ENCODE assay signal across 1 cellular context in the genomic region with DNA sequence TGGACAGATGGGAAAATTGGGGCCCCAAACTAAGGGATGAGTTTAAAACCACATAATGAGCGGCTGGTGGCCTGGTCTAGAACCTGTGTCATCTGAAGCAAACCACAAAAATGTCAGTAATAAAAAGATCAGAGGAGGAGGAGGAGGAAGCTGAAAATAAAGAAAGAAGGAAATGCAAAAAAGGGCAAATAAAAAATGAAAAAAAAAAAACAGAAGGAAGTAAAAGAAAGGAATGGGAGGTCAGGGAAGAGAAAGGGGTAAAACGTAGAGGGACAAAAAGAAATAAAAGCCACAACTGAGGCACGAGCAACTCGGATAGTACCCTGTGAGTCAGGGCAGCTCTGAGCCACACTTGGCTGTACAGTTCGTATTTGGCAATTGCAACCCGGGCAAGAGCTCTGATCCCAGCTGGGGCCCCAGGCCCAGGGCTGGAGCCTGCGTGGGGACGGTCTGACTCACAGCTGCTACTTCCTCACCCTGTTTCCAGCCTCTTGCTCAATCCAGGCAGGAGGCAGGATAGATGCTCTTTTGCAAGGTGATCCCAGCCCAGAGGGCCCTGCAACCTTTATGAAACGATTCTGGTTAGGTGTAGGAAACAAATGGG.
TF ChIP-seq lines count a peak whose summit lies in the region.

No MANE protein-coding gene starts in this region.

TF ChIP-seq in HepG2, 621 proteins besides CTCF, POLR2A, EP300 and RAD21 (continued from another document and continues in another):
- TF ChIP-seq, protein P1, sequence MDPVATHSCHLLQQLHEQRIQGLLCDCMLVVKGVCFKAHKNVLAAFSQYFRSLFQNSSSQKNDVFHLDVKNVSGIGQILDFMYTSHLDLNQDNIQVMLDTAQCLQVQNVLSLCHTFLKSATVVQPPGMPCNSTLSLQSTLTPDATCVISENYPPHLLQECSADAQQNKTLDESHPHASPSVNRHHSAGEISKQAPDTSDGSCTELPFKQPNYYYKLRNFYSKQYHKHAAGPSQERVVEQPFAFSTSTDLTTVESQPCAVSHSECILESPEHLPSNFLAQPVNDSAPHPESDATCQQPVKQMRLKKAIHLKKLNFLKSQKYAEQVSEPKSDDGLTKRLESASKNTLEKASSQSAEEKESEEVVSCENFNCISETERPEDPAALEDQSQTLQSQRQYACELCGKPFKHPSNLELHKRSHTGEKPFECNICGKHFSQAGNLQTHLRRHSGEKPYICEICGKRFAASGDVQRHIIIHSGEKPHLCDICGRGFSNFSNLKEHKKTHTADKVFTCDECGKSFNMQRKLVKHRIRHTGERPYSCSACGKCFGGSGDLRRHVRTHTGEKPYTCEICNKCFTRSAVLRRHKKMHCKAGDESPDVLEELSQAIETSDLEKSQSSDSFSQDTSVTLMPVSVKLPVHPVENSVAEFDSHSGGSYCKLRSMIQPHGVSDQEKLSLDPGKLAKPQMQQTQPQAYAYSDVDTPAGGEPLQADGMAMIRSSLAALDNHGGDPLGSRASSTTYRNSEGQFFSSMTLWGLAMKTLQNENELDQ (CRISPR knock-in tag; IDR thresholded peaks at IDR 0.05; ENCODE audit: borderline replicate concordance), result no peak
- TF ChIP-seq TBX3 (IDR thresholded peaks at IDR 0.05; ENCODE audit: borderline replicate concordance) (no peak), MIER3 (CRISPR knock-in tag; IDR thresholded peaks at IDR 0.05; ENCODE audit: borderline replicate concordance) (peak; percentile 93), FOXO1 (CRISPR knock-in tag; IDR thresholded peaks at IDR 0.05) (peak; percentile 70; the same call in 1 of the 2 replicates), HNRNPUL1 (IDR thresholded peaks at IDR 0.05; ENCODE audit: low read depth, low read length) (no peak), ZNF792 (CRISPR knock-in tag; IDR thresholded peaks at IDR 0.05) (peak; percentile 70; the same call in 1 of the 2 replicates), GPN1 (CRISPR knock-in tag; IDR thresholded peaks at IDR 0.05; ENCODE audit: borderline replicate concordance) (no peak), ZNF672 (CRISPR knock-in tag; IDR thresholded peaks at IDR 0.05) (no peak), CEBPG (CRISPR knock-in tag; IDR thresholded peaks at IDR 0.05) (peak; percentile 98), ZNF138 (CRISPR knock-in tag; IDR thresholded peaks at IDR 0.05; ENCODE audit: low read depth) (no peak), DNMT1 (CRISPR knock-in tag; IDR thresholded peaks at IDR 0.05) (no peak), SIX4 (CRISPR knock-in tag; IDR thresholded peaks at IDR 0.05) (no peak), ZNF282 (IDR thresholded peaks at IDR 0.05; ENCODE audit: partially characterized antibody) (no peak), ZNF564 (CRISPR knock-in tag; IDR thresholded peaks at IDR 0.05) (no peak), ZNF549 (CRISPR knock-in tag; IDR thresholded peaks at IDR 0.05) (no peak), KAT8 (CRISPR knock-in tag; IDR thresholded peaks at IDR 0.05) (peak; percentile 33; the same call in 1 of the 2 replicates), ZNF367 (CRISPR knock-in tag; IDR thresholded peaks at IDR 0.05; ENCODE audit: borderline replicate concordance) (no peak), PHB2 (IDR thresholded peaks at IDR 0.05; ENCODE audit: partially characterized antibody) (no peak), SOX13 (IDR thresholded peaks at IDR 0.05) (0 out of 2 replicates have a peak, but pooled peaks have one; percentile 22), SOX13 (CRISPR knock-in tag; conservative IDR thresholded peaks at IDR 0.05 in 1 of 2, IDR thresholded peaks at IDR 0.05 in 1 of 2) (peak in 1 of 2 experiments; percentile 65; a peak in 1 of 4 replicates)
- TF ChIP-seq, protein P2, sequence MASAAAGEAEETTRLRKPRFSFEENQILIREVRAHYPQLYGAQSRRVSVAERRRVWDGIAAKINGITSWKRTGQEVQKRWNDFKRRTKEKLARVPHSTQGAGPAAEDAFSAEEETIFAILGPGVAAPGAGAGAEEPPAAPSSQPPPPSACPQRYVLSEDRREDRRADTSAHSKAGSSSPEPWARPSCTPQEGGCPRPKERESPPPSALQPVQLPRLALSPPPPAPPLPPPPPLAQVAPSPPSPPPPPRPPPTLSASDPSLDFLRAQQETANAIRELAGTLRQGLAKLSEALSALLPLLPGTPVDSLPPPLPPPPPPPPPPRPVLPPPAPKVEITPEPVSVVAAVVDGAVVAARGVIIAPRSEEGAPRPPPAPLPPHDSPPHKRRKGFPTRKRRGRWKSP (CRISPR knock-in tag; IDR thresholded peaks at IDR 0.05), result no peak
- TF ChIP-seq, protein P3, sequence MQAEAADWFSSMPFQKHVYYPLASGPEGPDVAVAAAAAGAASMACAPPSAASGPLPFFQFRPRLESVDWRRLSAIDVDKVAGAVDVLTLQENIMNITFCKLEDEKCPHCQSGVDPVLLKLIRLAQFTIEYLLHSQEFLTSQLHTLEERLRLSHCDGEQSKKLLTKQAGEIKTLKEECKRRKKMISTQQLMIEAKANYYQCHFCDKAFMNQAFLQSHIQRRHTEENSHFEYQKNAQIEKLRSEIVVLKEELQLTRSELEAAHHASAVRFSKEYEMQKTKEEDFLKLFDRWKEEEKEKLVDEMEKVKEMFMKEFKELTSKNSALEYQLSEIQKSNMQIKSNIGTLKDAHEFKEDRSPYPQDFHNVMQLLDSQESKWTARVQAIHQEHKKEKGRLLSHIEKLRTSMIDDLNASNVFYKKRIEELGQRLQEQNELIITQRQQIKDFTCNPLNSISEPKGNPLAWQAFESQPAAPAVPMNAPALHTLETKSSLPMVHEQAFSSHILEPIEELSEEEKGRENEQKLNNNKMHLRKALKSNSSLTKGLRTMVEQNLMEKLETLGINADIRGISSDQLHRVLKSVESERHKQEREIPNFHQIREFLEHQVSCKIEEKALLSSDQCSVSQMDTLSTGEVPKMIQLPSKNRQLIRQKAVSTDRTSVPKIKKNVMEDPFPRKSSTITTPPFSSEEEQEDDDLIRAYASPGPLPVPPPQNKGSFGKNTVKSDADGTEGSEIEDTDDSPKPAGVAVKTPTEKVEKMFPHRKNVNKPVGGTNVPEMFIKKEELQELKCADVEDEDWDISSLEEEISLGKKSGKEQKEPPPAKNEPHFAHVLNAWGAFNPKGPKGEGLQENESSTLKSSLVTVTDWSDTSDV (CRISPR knock-in tag; IDR thresholded peaks at IDR 0.05), result no peak
- TF ChIP-seq, protein P4, sequence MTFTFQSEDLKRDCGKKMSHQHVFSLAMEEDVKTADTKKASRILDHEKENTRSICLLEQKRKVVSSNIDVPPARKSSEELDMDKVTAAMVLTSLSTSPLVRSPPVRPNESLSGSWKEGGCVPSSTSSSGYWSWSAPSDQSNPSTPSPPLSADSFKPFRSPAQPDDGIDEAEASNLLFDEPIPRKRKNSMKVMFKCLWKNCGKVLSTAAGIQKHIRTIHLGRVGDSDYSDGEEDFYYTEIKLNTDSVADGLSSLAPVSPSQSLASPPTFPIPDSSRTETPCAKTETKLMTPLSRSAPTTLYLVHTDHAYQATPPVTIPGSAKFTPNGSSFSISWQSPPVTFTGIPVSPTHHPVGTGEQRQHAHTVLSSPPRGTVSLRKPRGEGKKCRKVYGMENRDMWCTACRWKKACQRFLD (CRISPR knock-in tag; IDR thresholded peaks at IDR 0.05; ENCODE audit: borderline replicate concordance), result no peak
- TF ChIP-seq, protein P5, sequence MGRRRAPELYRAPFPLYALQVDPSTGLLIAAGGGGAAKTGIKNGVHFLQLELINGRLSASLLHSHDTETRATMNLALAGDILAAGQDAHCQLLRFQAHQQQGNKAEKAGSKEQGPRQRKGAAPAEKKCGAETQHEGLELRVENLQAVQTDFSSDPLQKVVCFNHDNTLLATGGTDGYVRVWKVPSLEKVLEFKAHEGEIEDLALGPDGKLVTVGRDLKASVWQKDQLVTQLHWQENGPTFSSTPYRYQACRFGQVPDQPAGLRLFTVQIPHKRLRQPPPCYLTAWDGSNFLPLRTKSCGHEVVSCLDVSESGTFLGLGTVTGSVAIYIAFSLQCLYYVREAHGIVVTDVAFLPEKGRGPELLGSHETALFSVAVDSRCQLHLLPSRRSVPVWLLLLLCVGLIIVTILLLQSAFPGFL (CRISPR knock-in tag; IDR thresholded peaks at IDR 0.05), result no peak
- TF ChIP-seq, protein P6, sequence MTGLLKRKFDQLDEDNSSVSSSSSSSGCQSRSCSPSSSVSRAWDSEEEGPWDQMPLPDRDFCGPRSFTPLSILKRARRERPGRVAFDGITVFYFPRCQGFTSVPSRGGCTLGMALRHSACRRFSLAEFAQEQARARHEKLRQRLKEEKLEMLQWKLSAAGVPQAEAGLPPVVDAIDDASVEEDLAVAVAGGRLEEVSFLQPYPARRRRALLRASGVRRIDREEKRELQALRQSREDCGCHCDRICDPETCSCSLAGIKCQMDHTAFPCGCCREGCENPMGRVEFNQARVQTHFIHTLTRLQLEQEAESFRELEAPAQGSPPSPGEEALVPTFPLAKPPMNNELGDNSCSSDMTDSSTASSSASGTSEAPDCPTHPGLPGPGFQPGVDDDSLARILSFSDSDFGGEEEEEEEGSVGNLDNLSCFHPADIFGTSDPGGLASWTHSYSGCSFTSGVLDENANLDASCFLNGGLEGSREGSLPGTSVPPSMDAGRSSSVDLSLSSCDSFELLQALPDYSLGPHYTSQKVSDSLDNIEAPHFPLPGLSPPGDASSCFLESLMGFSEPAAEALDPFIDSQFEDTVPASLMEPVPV (CRISPR knock-in tag; IDR thresholded peaks at IDR 0.05), result no peak
- TF ChIP-seq, protein P7, sequence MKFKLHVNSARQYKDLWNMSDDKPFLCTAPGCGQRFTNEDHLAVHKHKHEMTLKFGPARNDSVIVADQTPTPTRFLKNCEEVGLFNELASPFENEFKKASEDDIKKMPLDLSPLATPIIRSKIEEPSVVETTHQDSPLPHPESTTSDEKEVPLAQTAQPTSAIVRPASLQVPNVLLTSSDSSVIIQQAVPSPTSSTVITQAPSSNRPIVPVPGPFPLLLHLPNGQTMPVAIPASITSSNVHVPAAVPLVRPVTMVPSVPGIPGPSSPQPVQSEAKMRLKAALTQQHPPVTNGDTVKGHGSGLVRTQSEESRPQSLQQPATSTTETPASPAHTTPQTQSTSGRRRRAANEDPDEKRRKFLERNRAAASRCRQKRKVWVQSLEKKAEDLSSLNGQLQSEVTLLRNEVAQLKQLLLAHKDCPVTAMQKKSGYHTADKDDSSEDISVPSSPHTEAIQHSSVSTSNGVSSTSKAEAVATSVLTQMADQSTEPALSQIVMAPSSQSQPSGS (CRISPR knock-in tag; IDR thresholded peaks at IDR 0.05), result 0 out of 2 replicates have a peak, but pooled peaks have one; percentile 45
- TF ChIP-seq, protein P8, sequence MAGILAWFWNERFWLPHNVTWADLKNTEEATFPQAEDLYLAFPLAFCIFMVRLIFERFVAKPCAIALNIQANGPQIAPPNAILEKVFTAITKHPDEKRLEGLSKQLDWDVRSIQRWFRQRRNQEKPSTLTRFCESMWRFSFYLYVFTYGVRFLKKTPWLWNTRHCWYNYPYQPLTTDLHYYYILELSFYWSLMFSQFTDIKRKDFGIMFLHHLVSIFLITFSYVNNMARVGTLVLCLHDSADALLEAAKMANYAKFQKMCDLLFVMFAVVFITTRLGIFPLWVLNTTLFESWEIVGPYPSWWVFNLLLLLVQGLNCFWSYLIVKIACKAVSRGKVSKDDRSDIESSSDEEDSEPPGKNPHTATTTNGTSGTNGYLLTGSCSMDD (CRISPR knock-in tag; IDR thresholded peaks at IDR 0.05), result no peak
- TF ChIP-seq, protein P9, sequence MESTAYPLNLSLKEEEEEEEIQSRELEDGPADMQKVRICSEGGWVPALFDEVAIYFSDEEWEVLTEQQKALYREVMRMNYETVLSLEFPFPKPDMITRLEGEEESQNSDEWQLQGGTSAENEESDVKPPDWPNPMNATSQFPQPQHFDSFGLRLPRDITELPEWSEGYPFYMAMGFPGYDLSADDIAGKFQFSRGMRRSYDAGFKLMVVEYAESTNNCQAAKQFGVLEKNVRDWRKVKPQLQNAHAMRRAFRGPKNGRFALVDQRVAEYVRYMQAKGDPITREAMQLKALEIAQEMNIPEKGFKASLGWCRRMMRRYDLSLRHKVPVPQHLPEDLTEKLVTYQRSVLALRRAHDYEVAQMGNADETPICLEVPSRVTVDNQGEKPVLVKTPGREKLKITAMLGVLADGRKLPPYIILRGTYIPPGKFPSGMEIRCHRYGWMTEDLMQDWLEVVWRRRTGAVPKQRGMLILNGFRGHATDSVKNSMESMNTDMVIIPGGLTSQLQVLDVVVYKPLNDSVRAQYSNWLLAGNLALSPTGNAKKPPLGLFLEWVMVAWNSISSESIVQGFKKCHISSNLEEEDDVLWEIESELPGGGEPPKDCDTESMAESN (CRISPR knock-in tag; conservative IDR thresholded peaks at IDR 0.05), result peak; percentile 53; the same call in 1 of the 2 replicates
- TF ChIP-seq, protein P10, sequence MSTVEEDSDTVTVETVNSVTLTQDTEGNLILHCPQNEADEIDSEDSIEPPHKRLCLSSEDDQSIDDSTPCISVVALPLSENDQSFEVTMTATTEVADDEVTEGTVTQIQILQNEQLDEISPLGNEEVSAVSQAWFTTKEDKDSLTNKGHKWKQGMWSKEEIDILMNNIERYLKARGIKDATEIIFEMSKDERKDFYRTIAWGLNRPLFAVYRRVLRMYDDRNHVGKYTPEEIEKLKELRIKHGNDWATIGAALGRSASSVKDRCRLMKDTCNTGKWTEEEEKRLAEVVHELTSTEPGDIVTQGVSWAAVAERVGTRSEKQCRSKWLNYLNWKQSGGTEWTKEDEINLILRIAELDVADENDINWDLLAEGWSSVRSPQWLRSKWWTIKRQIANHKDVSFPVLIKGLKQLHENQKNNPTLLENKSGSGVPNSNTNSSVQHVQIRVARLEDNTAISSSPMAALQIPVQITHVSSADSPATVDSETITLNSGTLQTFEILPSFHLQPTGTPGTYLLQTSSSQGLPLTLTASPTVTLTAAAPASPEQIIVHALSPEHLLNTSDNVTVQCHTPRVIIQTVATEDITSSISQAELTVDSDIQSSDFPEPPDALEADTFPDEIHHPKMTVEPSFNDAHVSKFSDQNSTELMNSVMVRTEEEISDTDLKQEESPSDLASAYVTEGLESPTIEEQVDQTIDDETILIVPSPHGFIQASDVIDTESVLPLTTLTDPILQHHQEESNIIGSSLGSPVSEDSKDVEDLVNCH (CRISPR knock-in tag; IDR thresholded peaks at IDR 0.05), result no peak
- TF ChIP-seq, protein P11, sequence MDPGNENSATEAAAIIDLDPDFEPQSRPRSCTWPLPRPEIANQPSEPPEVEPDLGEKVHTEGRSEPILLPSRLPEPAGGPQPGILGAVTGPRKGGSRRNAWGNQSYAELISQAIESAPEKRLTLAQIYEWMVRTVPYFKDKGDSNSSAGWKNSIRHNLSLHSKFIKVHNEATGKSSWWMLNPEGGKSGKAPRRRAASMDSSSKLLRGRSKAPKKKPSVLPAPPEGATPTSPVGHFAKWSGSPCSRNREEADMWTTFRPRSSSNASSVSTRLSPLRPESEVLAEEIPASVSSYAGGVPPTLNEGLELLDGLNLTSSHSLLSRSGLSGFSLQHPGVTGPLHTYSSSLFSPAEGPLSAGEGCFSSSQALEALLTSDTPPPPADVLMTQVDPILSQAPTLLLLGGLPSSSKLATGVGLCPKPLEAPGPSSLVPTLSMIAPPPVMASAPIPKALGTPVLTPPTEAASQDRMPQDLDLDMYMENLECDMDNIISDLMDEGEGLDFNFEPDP (CRISPR knock-in tag; conservative IDR thresholded peaks at IDR 0.05), result no peak
- TF ChIP-seq, protein P12, sequence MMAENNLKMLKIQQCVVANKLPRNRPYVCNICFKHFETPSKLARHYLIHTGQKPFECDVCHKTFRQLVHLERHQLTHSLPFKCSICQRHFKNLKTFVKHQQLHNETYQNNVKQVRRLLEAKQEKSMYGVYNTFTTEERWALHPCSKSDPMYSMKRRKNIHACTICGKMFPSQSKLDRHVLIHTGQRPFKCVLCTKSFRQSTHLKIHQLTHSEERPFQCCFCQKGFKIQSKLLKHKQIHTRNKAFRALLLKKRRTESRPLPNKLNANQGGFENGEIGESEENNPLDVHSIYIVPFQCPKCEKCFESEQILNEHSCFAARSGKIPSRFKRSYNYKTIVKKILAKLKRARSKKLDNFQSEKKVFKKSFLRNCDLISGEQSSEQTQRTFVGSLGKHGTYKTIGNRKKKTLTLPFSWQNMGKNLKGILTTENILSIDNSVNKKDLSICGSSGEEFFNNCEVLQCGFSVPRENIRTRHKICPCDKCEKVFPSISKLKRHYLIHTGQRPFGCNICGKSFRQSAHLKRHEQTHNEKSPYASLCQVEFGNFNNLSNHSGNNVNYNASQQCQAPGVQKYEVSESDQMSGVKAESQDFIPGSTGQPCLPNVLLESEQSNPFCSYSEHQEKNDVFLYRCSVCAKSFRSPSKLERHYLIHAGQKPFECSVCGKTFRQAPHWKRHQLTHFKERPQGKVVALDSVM (CRISPR knock-in tag; IDR thresholded peaks at IDR 0.05), result no peak
